ENCODE assay signal across 10 cellular contexts in the genomic region with DNA sequence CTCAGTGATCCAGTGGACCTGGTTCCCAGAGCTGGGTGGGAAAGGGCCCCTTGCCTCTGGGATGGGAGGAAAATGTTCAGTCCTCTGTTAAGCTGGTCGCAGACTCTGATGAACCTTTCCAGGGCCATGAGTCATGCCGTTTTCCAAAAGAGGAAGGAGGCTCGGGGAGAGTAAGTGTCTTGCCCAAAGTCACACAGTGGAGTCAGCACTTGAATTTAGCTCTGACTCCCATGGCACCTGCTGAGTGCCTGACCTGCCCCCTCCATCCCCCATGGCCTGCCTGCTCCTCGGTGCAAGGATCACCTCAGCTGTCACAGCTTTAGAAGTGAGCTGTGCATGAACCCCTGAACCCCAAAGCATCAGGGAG. TPM values are rescaled to one million over a fixed set of nuclear protein-coding genes. Genes with fewer than 3 reads are reported as not detected.
DNase-seq lines count a peak whose midpoint lies in the region; ATAC-seq and TF ChIP-seq lines count a peak whose summit lies in the region.
"Had no signal": no experiment of that assay in that cellular context is flagged by ENCODE, and none has a peak within 500 bp of the region (broad histone marks: within the 10 kb centered on the region; RNA-seq: fewer than 3 reads in every experiment).

No MANE protein-coding gene starts in this region.

- H3K27me3 ChIP-seq in skeletal muscle tissue (ENCODE audit: control insufficient read depth in 3 of 3, insufficient read depth in 3 of 3, low read length in 3 of 3) (no peaks in the 10 kb centered on the region), vagina (no peaks in the 10 kb centered on the region), suprapubic skin (no peaks in the 10 kb centered on the region)

- no peak for DNase-seq in HFFc6
- peak; percentile 65 for DNase-seq in RPMI7951 (ENCODE audit: low read depth)
- peak; percentile 28 for DNase-seq in fibroblast of peridontal ligament (ENCODE audit: extremely low read depth)
- no peak for DNase-seq in vagina (ENCODE audit: extremely low spot score in 2 of 2)
- DNase-seq in suprapubic skin (ENCODE audit: low spot score in 2 of 2), result no peak
- DNase-seq in NCI-H1105 (lab: John Stamatoyannopoulos, UW), result no peak
- DNase-seq: NCI-H1930 had no signal

- no peak for TF ChIP-seq CTCF in HFFc6 (IDR thresholded peaks at IDR 0.05)
- no peak for TF ChIP-seq CTCF in vagina (IDR thresholded peaks at IDR 0.05)
- TF ChIP-seq CTCF in suprapubic skin (IDR thresholded peaks at IDR 0.05), result no peak

- intact Hi-C loops in vagina (cut with DNase I), result no loop called here

- H3K9me3 Mint-ChIP-seq in HFFc6, result no peaks in the 10 kb centered on the region
- H3K9me3 Mint-ChIP-seq: T-cell had no signal

- H3K4me3 ChIP-seq in skeletal muscle tissue (ENCODE audit: low read length in 3 of 3) (peak overlapping the region in 1 of 3 donors; percentile 22), vagina (no peak overlapping the region), suprapubic skin (no peak overlapping the region)

- H3K9me3 ChIP-seq in skeletal muscle tissue (ENCODE audit: control insufficient read depth in 3 of 3, low read length in 3 of 3) (no peaks in the 10 kb centered on the region), vagina (no peaks in the 10 kb centered on the region), suprapubic skin (no peaks in the 10 kb centered on the region)

- H3K36me3 ChIP-seq in skeletal muscle tissue (ENCODE audit: control insufficient read depth in 3 of 3, insufficient read depth in 3 of 3, low read length in 3 of 3) (no peaks in the 10 kb centered on the region), vagina (no peaks in the 10 kb centered on the region), suprapubic skin (no peaks in the 10 kb centered on the region)

- H3K36me3 Mint-ChIP-seq in HFFc6 (ENCODE audit: low read depth), result no peaks in the 10 kb centered on the region
- H3K36me3 Mint-ChIP-seq: T-cell had no signal

- H3K4me3 Mint-ChIP-seq in HFFc6, result peak overlapping the region; percentile 24; the same call in 1 of the 2 replicates

- no peak for ATAC-seq in GM19463 (IDR thresholded peaks at IDR 0.05; ENCODE audit: unreplicated experiment)

- peaks cover 37% of the 10 kb centered on the region for H3K27me3 Mint-ChIP-seq in HFFc6 (ENCODE audit: insufficient read depth)
- H3K27me3 Mint-ChIP-seq: T-cell had no signal

- no peak for TF ChIP-seq EP300 in suprapubic skin (IDR thresholded peaks at IDR 0.05)

- peak overlapping the region; percentile 52 for H3K27ac ChIP-seq in skeletal muscle tissue (ENCODE audit: low read depth, low read length)
- H3K27ac ChIP-seq in vagina, result no peak overlapping the region
- H3K27ac ChIP-seq in suprapubic skin, result no peak overlapping the region

- H3K27ac Mint-ChIP-seq in HFFc6, result no peak overlapping the region

- H3K4me1 ChIP-seq in skeletal muscle tissue (ENCODE audit: control insufficient read depth in 3 of 3, insufficient read depth in 3 of 3, low read length in 3 of 3) (peaks cover 35 to 62% (median 53%) of the 10 kb centered on the region in 3 donors), vagina (peaks cover 35% of the 10 kb centered on the region), suprapubic skin (peaks cover 46% of the 10 kb centered on the region)

- TF ChIP-seq POLR2A in vagina (IDR thresholded peaks at IDR 0.05) (no peak), suprapubic skin (IDR thresholded peaks at IDR 0.05) (no peak)

- peaks cover 28% of the 10 kb centered on the region for H3K4me1 Mint-ChIP-seq in HFFc6 (ENCODE audit: low read depth)

- WGBS in suprapubic skin, result 100% methylated on average over 1 of the region's 4 CpGs

- H3K9ac ChIP-seq in skeletal muscle tissue (ENCODE audit: low read depth in 1 of 3, low read length in 3 of 3), result peak overlapping the region in 1 of 3 donors; percentile 60

RNA-seq across cellular contexts. Expression of gene KIAA0232, which starts 14.0 kb away (rescaled TPM):
- total RNA-seq in HFFc6 (2021; fragmentation: NEBNext Ultra II Directional; extraction: Animal tissue kit (Norgen Biotek cat#: 25700)), result 10 to 100 TPM; 15.2 to 21.2 (median 19.0) TPM
- total RNA-seq in RPMI7951 (2014; rRNA removed; shearing (Covaris generic)), result 14.1 and 17.4 TPM in 2 replicates
- total RNA-seq in skeletal muscle tissue (12.5 TPM), vagina (29.0 TPM), suprapubic skin (10 to 100 TPM; 27.6 to 34.1 (median 32.7) TPM)

RNA-seq across cellular contexts. Expression of gene BLOC1S4, which starts 52.5 kb away (rescaled TPM):
- 10 to 100 TPM; 12.7 to 19.0 (median 14.2) TPM for total RNA-seq in HFFc6 (2021; fragmentation: NEBNext Ultra II Directional; extraction: Animal tissue kit (Norgen Biotek cat#: 25700))
- 11.5 and 21.2 TPM in 2 replicates for total RNA-seq in RPMI7951 (2014; rRNA removed; shearing (Covaris generic))
- total RNA-seq in skeletal muscle tissue (6.3 TPM), vagina (34.9 TPM), suprapubic skin (10 to 100 TPM in 3 of 4 donors, 1 to 10 TPM in 1; 5.1 to 20.2 (median 14.8) TPM)

RNA-seq across cellular contexts. Expression of gene MRFAP1L1, which starts 58.9 kb away (rescaled TPM):
- 10 to 100 TPM; 35.5 to 41.0 (median 40.1) TPM for total RNA-seq in HFFc6 (2021; fragmentation: NEBNext Ultra II Directional; extraction: Animal tissue kit (Norgen Biotek cat#: 25700))
- total RNA-seq in RPMI7951 (2014; rRNA removed; shearing (Covaris generic)), result 53.2 and 61.4 TPM in 2 replicates
- total RNA-seq in skeletal muscle tissue (32.9 TPM), vagina (73.9 TPM), suprapubic skin (10 to 100 TPM; 40.6 to 63.4 (median 53.4) TPM)

Comparison
In these comparisons a context has a peak if more than half of its experiments do, and no peak if none do; other contexts are left out.
1. DNase-seq: peak in RPMI7951 (single experiment) and fibroblast of peridontal ligament (single experiment); none in HFFc6 (single experiment), vagina (0 of 2), suprapubic skin (0 of 2) and NCI-H1105 (single experiment).